23 cellular contexts compared by ENCODE assay signal in the genomic region with DNA sequence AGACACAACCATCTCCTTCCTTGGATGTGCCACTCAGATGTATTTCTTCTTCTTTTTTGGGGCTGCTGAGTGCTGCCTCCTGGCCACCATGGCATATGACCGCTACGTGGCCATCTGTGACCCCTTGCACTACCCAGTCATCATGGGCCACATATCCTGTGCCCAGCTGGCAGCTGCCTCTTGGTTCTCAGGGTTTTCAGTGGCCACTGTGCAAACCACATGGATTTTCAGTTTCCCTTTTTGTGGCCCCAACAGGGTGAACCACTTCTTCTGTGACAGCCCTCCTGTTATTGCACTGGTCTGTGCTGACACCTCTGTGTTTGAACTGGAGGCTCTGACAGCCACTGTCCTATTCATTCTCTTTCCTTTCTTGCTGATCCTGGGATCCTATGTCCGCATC. TPM values are rescaled to one million over a fixed set of nuclear protein-coding genes. Genes with fewer than 3 reads are reported as not detected.
"Had no signal": no experiment of that assay in that cellular context is flagged by ENCODE, and none has a peak within 500 bp of the region (broad histone marks: within the 10 kb centered on the region; RNA-seq: fewer than 3 reads in every experiment).

No MANE protein-coding gene starts in this region.

- H3K9ac ChIP-seq: SK-N-SH had no signal

- H3K27ac ChIP-seq: RWPE1 had no signal

- H3K4me2 ChIP-seq: SK-N-SH had no signal

- H3K36me3 ChIP-seq: MG63 had no signal

- ATAC-seq: Panc1, PC-3, T-cell had no signal

- H3K27me3 ChIP-seq: MG63 had no signal

- H3K9me3 ChIP-seq: SK-N-SH had no signal

- H3K4me3 ChIP-seq: MG63 had no signal

- DNase-seq: Karpas-422; KBM-7; MG63; NCI-H1092; NCI-H1105 treated with DMSO at 0.1 percent for 48 hours; NCI-H1417 treated with DMSO at 0.1 percent for 48 hours; NCI-H146; NCI-H1694 treated with DMSO at 0.1 percent for 48 hours; NCI-H1930; NCI-H2081; NCI-H2107; NCI-H2227 treated with DMSO at 0.1 percent for 48 hours; NCI-H524 treated with DMSO at 0.1 percent for 48 hours; NCI-H69; NCI-H774; NK-92 treated with Interleukin-12 subunit alpha and Interleukin-12 subunit beta, amount 100 ng/mL, for 24 hours; PC-3; SHP77; SK-N-SH; SW 1271; T-cell had no signal

RNA-seq across cellular contexts. Expression of gene OR10A4, which starts 0.5 kb away (rescaled TPM):
- polyA plus RNA-seq: SK-N-SH had no signal

RNA-seq across cellular contexts. Expression of gene OR10A2, which starts 14.1 kb away (rescaled TPM):
- polyA plus RNA-seq: SK-N-SH had no signal

RNA-seq across cellular contexts. Expression of gene OR2D2, which starts 15.4 kb away (rescaled TPM):
- polyA plus RNA-seq: SK-N-SH had no signal

RNA-seq across cellular contexts. Expression of gene OR10A5, which starts 31.4 kb away (rescaled TPM):
- polyA plus RNA-seq: SK-N-SH had no signal

RNA-seq across cellular contexts. Expression of gene OR2D3, which starts 43.9 kb away (rescaled TPM):
- polyA plus RNA-seq: SK-N-SH had no signal
